In genomic region chr20:17525650-17526049, GRCh38 we compare ENCODE assay signal across 8 cellular contexts. TPM values are rescaled to one million over a fixed set of nuclear protein-coding genes. Genes with fewer than 3 reads are reported as not detected.
DNase-seq lines count a peak whose midpoint lies in the region; ATAC-seq and TF ChIP-seq lines count a peak whose summit lies in the region.

No MANE protein-coding gene starts in this region.

- H3K4me3 ChIP-seq in HAP-1: no peak overlapping the region

- no peaks in the 10 kb centered on the region for H3K9me3 ChIP-seq in HAP-1

- no peaks in the 10 kb centered on the region for H3K36me3 ChIP-seq in HAP-1 (replicated peaks)

- in situ Hi-C loops in Caki2 (cut with HindIII; ENCODE audit: low pct_unique_long_range_greater_than_20kb, low sequenced_read_pairs): no loop called here
- in situ Hi-C loops in HAP-1 (cut with MboI; ENCODE audit: low sequenced_read_pairs): no loop called here

- ATAC-seq in GM19023 (IDR thresholded peaks at IDR 0.05; ENCODE audit: unreplicated experiment) (no peak), HG03045 (IDR thresholded peaks at IDR 0.05; ENCODE audit: unreplicated experiment) (no peak)

- TF ChIP-seq POLR2A in erythroblast (IDR thresholded peaks at IDR 0.05; ENCODE audit: low read length): no peak

- H3K4me1 ChIP-seq in HAP-1: 0 out of 2 replicates have a peak, but pooled peaks cover 1% of the 10 kb centered on the region

- no peaks in the 10 kb centered on the region for H3K27me3 ChIP-seq in HAP-1 (ENCODE audit: low read depth)

- DNase-seq in Caki2 (ENCODE audit: low read depth): peak; percentile 37
- DNase-seq in HAP-1 (ENCODE audit: low spot score in 2 of 2): peak; percentile 27 to 52
- DNase-seq in NCI-H526 (lab: John Stamatoyannopoulos, UW): peak; percentile 63 to 78
- DNase-seq in erythroblast (lab: John Stamatoyannopoulos, UW): peak; percentile 33 to 37
- no peak for DNase-seq in mesenteric fat pad (ENCODE audit: low spot score)
- DNase-seq in NCI-H2081 treated with DMSO at 0.1 percent for 48 hours (lab: John Stamatoyannopoulos, UW): no peak

RNA-seq across cellular contexts. Expression of gene BFSP1, which starts 5.5 kb away (rescaled TPM):
- total RNA-seq in Caki2 (2014; rRNA removed; shearing (Covaris generic); ENCODE audit: low replicate concordance): 26.7 and 37.0 TPM in 2 replicates
- total RNA-seq in mesenteric fat pad: not detected

RNA-seq across cellular contexts. Expression of gene DSTN, which starts 44.2 kb away (rescaled TPM):
- 935 and 1,047 TPM in 2 replicates for total RNA-seq in Caki2 (2014; rRNA removed; shearing (Covaris generic); ENCODE audit: low replicate concordance)
- total RNA-seq in mesenteric fat pad: 165 TPM

Comparison
In these comparisons a context has a peak if more than half of its experiments do, and no peak if none do; other contexts are left out.
1. DNase-seq: peak in Caki2 (single experiment), HAP-1 (2 of 2), NCI-H526 (2 of 2) and erythroblast (2 of 2); none in mesenteric fat pad (single experiment) and NCI-H2081 treated with DMSO at 0.1 percent for 48 hours (single experiment).
2. RNA of gene BFSP1, which starts 5.5 kb away (total RNA-seq): 26.7 to 37.0 TPM in Caki2; not detected in mesenteric fat pad (single experiment); every median in the first group is over 10 times any median in the second.